ENCODE assay signal across 1 cellular context in genomic region chr1:113390871-113391642, GRCh38.
A peak's percentile ranks its signal among the peaks of the same experiment; 100 is the strongest.
TF ChIP-seq lines count a peak whose summit lies in the region.

No MANE protein-coding gene starts in this region.

TF ChIP-seq in K562, 482 proteins besides CTCF, POLR2A, EP300 and RAD21 (continued from another document and continues in another):
- TF ChIP-seq TFAP4 (CRISPR knock-in tag; IDR thresholded peaks at IDR 0.05; ENCODE audit: borderline replicate concordance) (peak; percentile 21; the same call in 1 of the 2 replicates), ELF1 (tag; IDR thresholded peaks at IDR 0.05) (no peak), GATAD2B (IDR thresholded peaks at IDR 0.05; ENCODE audit: borderline replicate concordance) (0 out of 2 replicates have a peak, but pooled peaks have one; percentile 77), SMARCA5 (IDR thresholded peaks at IDR 0.05) (peak; percentile 80; the same call in 1 of the 2 replicates), OTX1 (CRISPR knock-in tag; IDR thresholded peaks at IDR 0.05) (0 out of 2 replicates have a peak, but pooled peaks have one; percentile 39), HSF4 (CRISPR knock-in tag; IDR thresholded peaks at IDR 0.05; ENCODE audit: borderline replicate concordance) (no peak), KDM1A (IDR thresholded peaks at IDR 0.05) (peak; percentile 27 to 74; a peak in 2 of 4 replicates), THAP12 (CRISPR knock-in tag; IDR thresholded peaks at IDR 0.05) (no peak), ZNF518B (CRISPR knock-in tag; IDR thresholded peaks at IDR 0.05) (no peak), BDP1 (IDR thresholded peaks at IDR 0.05; ENCODE audit: insufficient read depth, insufficient read length) (no peak), RB1 (IDR thresholded peaks at IDR 0.05; ENCODE audit: low read depth) (no peak), ZBTB7A (IDR thresholded peaks at IDR 0.05; ENCODE audit: borderline replicate concordance, control insufficient read depth, low read depth, low read length) (peak; percentile 63), EHMT2 (IDR thresholded peaks at IDR 0.05) (no peak), PHTF2 (CRISPR knock-in tag; IDR thresholded peaks at IDR 0.05) (no peak), NR3C1 (CRISPR knock-in tag; IDR thresholded peaks at IDR 0.05) (no peak), BCL6 (CRISPR knock-in tag; IDR thresholded peaks at IDR 0.05) (no peak), ZEB2 (IDR thresholded peaks at IDR 0.05) (0 out of 2 replicates have a peak, but pooled peaks have one; percentile 21), ZNF212 (CRISPR knock-in tag; IDR thresholded peaks at IDR 0.05) (no peak), MBD2 (IDR thresholded peaks at IDR 0.05; ENCODE audit: borderline replicate concordance, low read depth) (no peak), KDM5B (IDR thresholded peaks at IDR 0.05; ENCODE audit: insufficient replicate concordance, low read depth, low read length) (peak; percentile 51), CTBP1 (IDR thresholded peaks at IDR 0.05; ENCODE audit: borderline replicate concordance) (0 out of 2 replicates have a peak, but pooled peaks have one; percentile 8), MAZ (CRISPR knock-in tag; conservative IDR thresholded peaks at IDR 0.05 in 1 of 2, IDR thresholded peaks at IDR 0.05 in 1 of 2) (peak; percentile 35; a peak in 3 of 4 replicates), HCFC1 (IDR thresholded peaks at IDR 0.05; ENCODE audit: low read depth, low read length) (no peak), DEAF1 (CRISPR knock-in tag; IDR thresholded peaks at IDR 0.05) (no peak; the same call in 1 of the 2 replicates), TRIM24 (IDR thresholded peaks at IDR 0.05) (0 out of 4 replicates have a peak, but pooled peaks of 1 of the 2 experiments have one; percentile 9), TSC22D4 (tag; IDR thresholded peaks at IDR 0.05) (no peak), SRSF1 (IDR thresholded peaks at IDR 0.05; ENCODE audit: low read depth, low read length) (no peak), DPF2 (IDR thresholded peaks at IDR 0.05) (no peak), ZNF512 (tag; IDR thresholded peaks at IDR 0.05) (no peak), ZNF133 (CRISPR knock-in tag; IDR thresholded peaks at IDR 0.05) (0 out of 2 replicates have a peak, but pooled peaks have one; percentile 23), PHF20 (IDR thresholded peaks at IDR 0.05; ENCODE audit: partially characterized antibody) (peak; percentile 19), E2F6 (IDR thresholded peaks at IDR 0.05; ENCODE audit: borderline replicate concordance in 1 of 2, extremely low read depth in 1 of 2, insufficient read depth in 1 of 2, insufficient read length in 1 of 2, low read depth in 1 of 2, low read length in 1 of 2, poor library complexity in 1 of 2, severe bottlenecking in 1 of 2) (no peak), FOXP1 (CRISPR knock-in tag; IDR thresholded peaks at IDR 0.05) (no peak), HNRNPH1 (optimal IDR thresholded peaks at IDR 0.05; ENCODE audit: low read depth, low read length) (no peak), ETV5 (CRISPR knock-in tag; IDR thresholded peaks at IDR 0.05; ENCODE audit: low read depth) (0 out of 2 replicates have a peak, but pooled peaks have one; percentile 19), ZBTB43 (CRISPR knock-in tag; IDR thresholded peaks at IDR 0.05) (no peak), ZFP36 (IDR thresholded peaks at IDR 0.05; ENCODE audit: low read depth, low read length, partially characterized antibody) (peak; percentile 50), CHCHD3 (CRISPR knock-in tag; IDR thresholded peaks at IDR 0.05) (no peak), RBM25 (IDR thresholded peaks at IDR 0.05; ENCODE audit: low read depth, low read length, severe bottlenecking) (peak; percentile 66), ARID4B (CRISPR knock-in tag; IDR thresholded peaks at IDR 0.05) (peak; percentile 68; the same call in 1 of the 2 replicates)
